ENCODE assay signal across 9 cellular contexts in the genomic region with DNA sequence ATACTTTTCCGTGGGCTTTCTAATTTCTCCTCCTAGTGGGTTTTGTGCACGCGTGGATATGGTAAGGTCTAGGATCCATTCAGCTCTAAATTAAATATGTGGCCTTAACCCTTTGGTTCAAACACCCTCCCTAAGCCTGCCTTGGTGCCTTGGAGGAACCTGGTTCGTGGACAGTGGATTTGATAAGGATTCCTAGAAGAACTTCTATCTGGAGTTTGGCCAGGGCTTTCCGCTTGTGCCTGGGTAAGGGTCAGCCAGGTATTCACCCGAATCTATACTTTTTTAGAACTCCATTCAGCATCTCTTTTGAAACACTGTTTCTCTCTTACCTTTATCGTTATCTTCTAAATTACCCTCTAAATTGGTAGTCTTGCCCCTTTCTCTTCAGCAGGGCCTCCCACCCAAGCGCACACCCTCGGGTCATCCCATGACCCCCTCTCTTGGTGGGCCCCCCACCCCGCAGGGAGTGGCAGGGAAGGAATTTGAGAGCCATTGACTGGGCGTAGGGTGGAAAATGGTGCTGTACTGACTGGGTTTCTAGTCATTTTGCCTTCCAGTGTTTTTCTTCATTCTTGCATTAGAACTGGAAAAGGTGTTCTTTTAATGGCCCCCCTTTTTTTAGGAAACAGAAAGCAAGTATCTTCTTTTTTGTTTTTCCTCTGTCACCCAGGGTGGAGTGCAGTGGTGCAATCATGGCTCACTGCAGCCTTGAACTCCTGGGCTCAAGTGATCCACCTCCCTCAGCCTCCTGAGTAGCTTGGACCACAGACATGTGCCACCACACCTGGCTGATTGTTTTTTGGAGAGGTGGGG. TPM values are rescaled to one million over a fixed set of nuclear protein-coding genes. Genes with fewer than 3 reads are reported as not detected.
DNase-seq lines count a peak whose midpoint lies in the region; ATAC-seq and TF ChIP-seq lines count a peak whose summit lies in the region.
"Had no signal": no experiment of that assay in that cellular context is flagged by ENCODE, and none has a peak within 500 bp of the region (broad histone marks: within the 10 kb centered on the region; RNA-seq: fewer than 3 reads in every experiment).

No MANE protein-coding gene starts in this region.

- no peak for TF ChIP-seq EP300 in suprapubic skin (IDR thresholded peaks at IDR 0.05)

- H3K4me1 ChIP-seq in ascending aorta: peaks cover 8 to 26% of the 10 kb centered on the region in 2 donors
- peaks cover 54% of the 10 kb centered on the region for H3K4me1 ChIP-seq in suprapubic skin

- H3K27ac ChIP-seq in ascending aorta (peak overlapping the region; percentile 76 to 96), layer of hippocampus (ENCODE audit: low read depth, low read length) (peak overlapping the region; percentile 27), suprapubic skin (peak overlapping the region; percentile 96)

- no peak for TF ChIP-seq POLR2A in suprapubic skin (IDR thresholded peaks at IDR 0.05)

- intact Hi-C loops in ascending aorta (cut with DNase I) (no loop called here), posterior vena cava (cut with DNase I) (no loop called here)

- H3K36me3 Mint-ChIP-seq in activated T-cell treated with anti-CD3 and anti-CD28 coated beads, Interleukin-2, amount 50 U/mL, for 4 hours (ENCODE audit: insufficient read depth): no peaks in the 10 kb centered on the region

- no peaks in the 10 kb centered on the region for H3K27me3 ChIP-seq in ascending aorta
- H3K27me3 ChIP-seq in layer of hippocampus (ENCODE audit: control insufficient read depth, insufficient read depth, low read length): no peaks in the 10 kb centered on the region
- no peaks in the 10 kb centered on the region for H3K27me3 ChIP-seq in suprapubic skin

- DNase-seq in activated T-cell treated with anti-CD3 and anti-CD28 coated beads, Interleukin-2, amount 50 U/mL, for 4 hours: no peak
- no peak for DNase-seq in activated T-cell treated with anti-CD3 and anti-CD28 coated beads, Interleukin-2, amount 50 U/mL, for 1 hour
- DNase-seq in ascending aorta (ENCODE audit: low spot score in 2 of 2): no peak
- DNase-seq in suprapubic skin (ENCODE audit: low spot score in 2 of 2): no peak
- no peak for DNase-seq in T1000 (lab: John Stamatoyannopoulos, UW)
- no peak for DNase-seq in NCI-H187 (lab: John Stamatoyannopoulos, UW)
- DNase-seq in posterior vena cava (ENCODE audit: low spot score): no peak
- DNase-seq: effector memory CD4-positive, alpha-beta T cell had no signal

- peak overlapping the region; percentile 17 for H3K4me3 Mint-ChIP-seq in activated T-cell treated with anti-CD3 and anti-CD28 coated beads, Interleukin-2, amount 50 U/mL, for 4 hours

- ATAC-seq in activated T-cell treated with anti-CD3 and anti-CD28 coated beads, Interleukin-2, amount 50 U/mL, for 4 hours: no peak

- no peaks in the 10 kb centered on the region for H3K9me3 ChIP-seq in ascending aorta
- no peaks in the 10 kb centered on the region for H3K9me3 ChIP-seq in suprapubic skin

- H3K4me3 ChIP-seq in ascending aorta (peak overlapping the region; percentile 87 to 93), suprapubic skin (peak overlapping the region; percentile 90)

- H3K36me3 ChIP-seq in ascending aorta (no peaks in the 10 kb centered on the region), suprapubic skin (no peaks in the 10 kb centered on the region)

- peaks cover 6% of the 10 kb centered on the region for H3K4me1 Mint-ChIP-seq in activated T-cell treated with anti-CD3 and anti-CD28 coated beads, Interleukin-2, amount 50 U/mL, for 4 hours (ENCODE audit: low read depth)

- no peak for TF ChIP-seq CTCF in ascending aorta (IDR thresholded peaks at IDR 0.05)
- no peak for TF ChIP-seq CTCF in suprapubic skin (IDR thresholded peaks at IDR 0.05)

- H3K27me3 Mint-ChIP-seq in activated T-cell treated with anti-CD3 and anti-CD28 coated beads, Interleukin-2, amount 50 U/mL, for 4 hours (ENCODE audit: low read depth): peaks cover 48% of the 10 kb centered on the region

- WGBS in suprapubic skin: 55% methylated on average over 11 of the region's 11 CpGs

- no peaks in the 10 kb centered on the region for H3K9me3 Mint-ChIP-seq in activated T-cell treated with anti-CD3 and anti-CD28 coated beads, Interleukin-2, amount 50 U/mL, for 4 hours

RNA-seq across cellular contexts. Expression of a gene that starts 1.8 kb away (rescaled TPM):
- total RNA-seq in activated T-cell treated with anti-CD3 and anti-CD28 coated beads, Interleukin-2, amount 50 U/mL, for 4 hours: under 1 TPM; 0.63 to 0.81 (median 0.79) TPM
- total RNA-seq in ascending aorta (5.5 TPM), suprapubic skin (10 to 100 TPM; 16.3 to 26.5 (median 18.5) TPM), posterior vena cava (10 to 100 TPM; 16.1 to 16.7 TPM)

Comparison
In these comparisons a context has a peak if more than half of its experiments do, and no peak if none do; other contexts are left out.
1. H3K27ac ChIP-seq: peak in every context shown above with its lines; median percentile 96 in suprapubic skin; 86 in ascending aorta; 27 in layer of hippocampus.